Comparison of ENCODE assay signal across 13 cellular contexts in the genomic region with DNA sequence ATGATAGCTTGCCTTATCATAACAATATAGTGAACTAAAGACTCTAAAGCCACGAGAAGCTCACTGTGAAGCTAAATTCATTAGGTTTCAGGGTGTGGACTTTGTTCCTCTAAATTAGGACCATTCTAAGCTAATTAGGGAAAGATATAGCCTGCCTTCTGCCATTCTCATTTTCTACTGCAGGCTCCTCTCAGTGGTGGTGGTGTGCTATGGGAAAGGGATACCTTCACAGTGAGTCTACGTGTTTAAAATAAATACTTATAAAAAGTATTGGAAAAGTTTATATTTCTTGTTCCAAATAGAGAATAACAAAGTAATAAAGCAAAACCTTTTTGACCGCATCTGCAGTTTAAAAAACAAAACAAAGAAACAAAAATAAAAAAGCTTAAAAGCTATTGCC.
"Had no signal": no experiment of that assay in that cellular context is flagged by ENCODE, and none has a peak within 500 bp of the region (broad histone marks: within the 10 kb centered on the region; RNA-seq: fewer than 3 reads in every experiment).

No MANE protein-coding gene starts in this region.

- H3K9me3 ChIP-seq: psoas muscle, thyroid gland, uterus had no signal

- H3K36me3 ChIP-seq: brain microvascular endothelial cell, thyroid gland, uterus had no signal

- FAIRE-seq: islet of Langerhans had no signal

- H3K27ac ChIP-seq: brain microvascular endothelial cell, psoas muscle, thyroid gland had no signal

- H3K4me1 ChIP-seq: psoas muscle, thyroid gland had no signal

- DNase-seq: activated CD4-positive, alpha-beta memory T cell treated with anti-CD3 and anti-CD28 coated beads for 36 hours; activated CD4-positive, CD25-positive, alpha-beta regulatory T cell treated with anti-CD3 and anti-CD28 coated beads, Interleukin-2, amount 50 U/mL, for 72 hours; activated gamma-delta T cell; activated T-cell treated with anti-CD3 and anti-CD28 coated beads, Interleukin-2, amount 50 U/mL, for 4 hours; brain microvascular endothelial cell; effector memory CD4-positive, alpha-beta T cell; stimulated activated CD4-positive, alpha-beta T cell treated with anti-CD3 and anti-CD28 coated beads, Interleukin-4, amount 100 ng/mL, for 4 hours; stimulated activated naive CD8-positive, alpha-beta T cell treated with anti-CD3 and anti-CD28 coated beads, Interleukin-15, amount 100 ng/mL, for 72 hours; thyroid gland had no signal

- H3K4me3 ChIP-seq: psoas muscle, thyroid gland had no signal

- H3K27me3 ChIP-seq: brain microvascular endothelial cell, thyroid gland, uterus had no signal

- ATAC-seq: activated T-cell treated with anti-CD3 and anti-CD28 coated beads, Interleukin-2, amount 50 U/mL, for 4 hours; left lobe of liver; stimulated activated naive CD8-positive, alpha-beta T cell treated with anti-CD3 and anti-CD28 coated beads, Interleukin-15, amount 100 ng/mL, for 72 hours had no signal
